In the genomic region with DNA sequence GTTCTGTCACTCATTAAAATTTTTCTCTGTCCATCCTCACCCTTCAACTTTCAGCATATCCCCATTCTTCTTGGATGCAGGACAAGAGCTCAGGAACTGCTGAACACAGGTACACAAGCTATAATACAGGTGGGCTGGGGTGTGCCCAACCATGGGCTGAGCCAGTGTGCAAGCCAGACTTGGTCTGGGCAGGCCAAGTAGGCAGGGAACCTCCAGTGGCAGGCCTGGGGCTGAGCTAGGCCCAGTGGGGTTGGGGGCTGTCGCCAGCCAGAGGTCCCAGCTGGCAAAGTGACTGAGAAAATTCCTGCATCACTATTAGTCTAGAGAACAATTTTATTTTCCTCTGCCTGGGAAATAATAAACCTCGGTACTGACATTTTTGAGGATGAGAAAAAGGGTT, we compare ENCODE assay signal across 28 cellular contexts.
"Had no signal": no experiment of that assay in that cellular context is flagged by ENCODE, and none has a peak within 500 bp of the region (broad histone marks: within the 10 kb centered on the region; RNA-seq: fewer than 3 reads in every experiment).

No MANE protein-coding gene starts in this region.

- H3K27me3 Mint-ChIP-seq: dendritic cell treated with granulocyte-macrophage colony-stimulating factor and Interleukin-4, amounts not matched to agents 40 ng/mL and 50 ng/mL, for 4 days; effector memory CD8-positive, alpha-beta T cell had no signal

- FAIRE-seq: colon, endometrium, endothelial cell of umbilical vein, frontal cortex had no signal

- H3K4me1 Mint-ChIP-seq: endodermal cell had no signal

- H3K9me3 ChIP-seq: colonic mucosa had no signal

- DNase-seq: colonic mucosa; cortex of kidney; dermis blood vessel endothelial cell; effector CD4-positive, alpha-beta T cell; effector CD8-positive, alpha-beta T cell; effector memory CD4-positive, alpha-beta T cell; effector memory CD8-positive, alpha-beta T cell; endodermal cell; erythroblast; esophagus squamous epithelium; foreskin fibroblast; foreskin keratinocyte; foreskin melanocyte; gastrocnemius medialis; glutamatergic neuron; head of caudate nucleus; heart left ventricle; heart right ventricle had no signal

- H3K4me1 ChIP-seq: colonic mucosa, esophagus muscularis mucosa, esophagus squamous epithelium, foreskin keratinocyte, gastrocnemius medialis, gastroesophageal sphincter, heart left ventricle, heart right ventricle had no signal

- H3K4me3 Mint-ChIP-seq: dendritic cell treated with granulocyte-macrophage colony-stimulating factor and Interleukin-4, amounts not matched to agents 40 ng/mL and 50 ng/mL, for 4 days; effector memory CD8-positive, alpha-beta T cell; endodermal cell had no signal

- H3K4me3 ChIP-seq: colonic mucosa, coronary artery, dorsolateral prefrontal cortex, esophagus muscularis mucosa, esophagus squamous epithelium, gastrocnemius medialis, gastroesophageal sphincter, heart left ventricle, heart right ventricle had no signal

- H3K27ac Mint-ChIP-seq: dendritic cell treated with granulocyte-macrophage colony-stimulating factor and Interleukin-4, amounts not matched to agents 40 ng/mL and 50 ng/mL, for 4 days; effector memory CD8-positive, alpha-beta T cell; endodermal cell had no signal

- H3K27ac ChIP-seq: colonic mucosa, coronary artery, dorsolateral prefrontal cortex, epithelial cell of prostate, esophagus muscularis mucosa, esophagus squamous epithelium, foreskin keratinocyte, gastrocnemius medialis, gastroesophageal sphincter, heart left ventricle, heart right ventricle had no signal

- H3K36me3 ChIP-seq: colonic mucosa, esophagus muscularis mucosa, esophagus squamous epithelium, gastrocnemius medialis, gastroesophageal sphincter, heart left ventricle, heart right ventricle had no signal
